16 cellular contexts compared by ENCODE assay signal in genomic region chr13:69292789-69293425, GRCh38.
DNase-seq lines count a peak whose midpoint lies in the region; ATAC-seq and TF ChIP-seq lines count a peak whose summit lies in the region.
"Had no signal": no experiment of that assay in that cellular context is flagged by ENCODE, and none has a peak within 500 bp of the region (broad histone marks: within the 10 kb centered on the region; RNA-seq: fewer than 3 reads in every experiment).

No MANE protein-coding gene starts in this region.

- no peaks in the 10 kb centered on the region for H3K4me1 Mint-ChIP-seq in T-helper 17 cell

- no peaks in the 10 kb centered on the region for H3F3A ChIP-seq in SU-DHL-6 (ENCODE audit: insufficient read depth)

- TF ChIP-seq CTCF in SU-DHL-6 (IDR thresholded peaks at IDR 0.05; ENCODE audit: insufficient read depth, low read length, poor library complexity, severe bottlenecking), result no peak

- H3K36me3 Mint-ChIP-seq in T-helper 17 cell (ENCODE audit: low read depth), result no peaks in the 10 kb centered on the region

- H3K9me3 ChIP-seq in Karpas-422 (ENCODE audit: low read length) (peaks cover 4% of the 10 kb centered on the region), SU-DHL-6 (ENCODE audit: insufficient read depth, low read length) (no peaks in the 10 kb centered on the region), T-helper 17 cell (ENCODE audit: control insufficient read depth, low read length, poor library complexity, severe bottlenecking) (no peaks in the 10 kb centered on the region)
- H3K9me3 ChIP-seq: SJSA1 had no signal

- H3K36me3 ChIP-seq in Karpas-422 (ENCODE audit: insufficient read depth, low read length), result no peaks in the 10 kb centered on the region
- no peaks in the 10 kb centered on the region for H3K36me3 ChIP-seq in SU-DHL-6 (ENCODE audit: low read length)
- H3K36me3 ChIP-seq: SJSA1 had no signal

- H3K27me3 Mint-ChIP-seq in T-helper 17 cell, result no peaks in the 10 kb centered on the region

- no peak overlapping the region for H3K27ac ChIP-seq in Karpas-422 (ENCODE audit: low read length)
- H3K27ac ChIP-seq in SU-DHL-6 (ENCODE audit: low read depth, low read length), result 0 out of 2 replicates have a peak overlapping the region, but pooled peaks have one; percentile 26
- H3K27ac ChIP-seq: SJSA1 had no signal

- no peak overlapping the region for H3K27ac Mint-ChIP-seq in T-helper 17 cell

- no peak overlapping the region for H3K4me2 ChIP-seq in Karpas-422 (ENCODE audit: low read depth, low read length, poor library complexity, severe bottlenecking)
- H3K4me2 ChIP-seq in SU-DHL-6 (ENCODE audit: low read depth, low read length, poor library complexity, severe bottlenecking), result peak overlapping the region; percentile 23

- H3K27me3 ChIP-seq in Karpas-422 (ENCODE audit: low read length) (no peaks in the 10 kb centered on the region), SU-DHL-6 (ENCODE audit: low read length) (no peaks in the 10 kb centered on the region)
- H3K27me3 ChIP-seq: SJSA1 had no signal

- peaks cover 12% of the 10 kb centered on the region; the same call in 1 of the 2 replicates for H3K4me1 ChIP-seq in Karpas-422 (ENCODE audit: low read length)
- H3K4me1 ChIP-seq: SJSA1 had no signal

- H3K9ac ChIP-seq in Karpas-422 (ENCODE audit: low read length) (no peak overlapping the region), SU-DHL-6 (ENCODE audit: low read length) (no peak overlapping the region)

- no peak for ATAC-seq in T-helper 17 cell
- ATAC-seq in HG03342 (IDR thresholded peaks at IDR 0.05; ENCODE audit: unreplicated experiment), result no peak

- peak; percentile 48 for DNase-seq in NK-92 treated with Interleukin-12 subunit alpha and Interleukin-12 subunit beta, amount 100 ng/mL, for 24 hours (lab: John Stamatoyannopoulos, UW)
- DNase-seq in NK-92 (lab: John Stamatoyannopoulos, UW; ENCODE audit: unreplicated experiment) (no peak), Karpas-422 (no peak), T-helper 17 cell (no peak), cerebellum (ENCODE audit: low spot score) (no peak), NCI-H524 treated with DMSO at 0.1 percent for 48 hours (lab: John Stamatoyannopoulos, UW) (no peak)
- DNase-seq: 8988T, C1 segment of cervical spinal cord, IMR-90, NCI-H1930, NCI-H2171, NCI-H446 treated with DMSO at 0.1 percent for 48 hours, NCI-H774 had no signal

- no peak overlapping the region for H3K4me3 Mint-ChIP-seq in T-helper 17 cell

- H3K9me2 ChIP-seq in Karpas-422 (replicated peaks; ENCODE audit: insufficient read depth, low read length) (no peaks in the 10 kb centered on the region), SU-DHL-6 (replicated peaks; ENCODE audit: insufficient read depth, low read length) (no peaks in the 10 kb centered on the region)

- H4K20me1 ChIP-seq in Karpas-422 (ENCODE audit: insufficient read depth, low read depth, low read length) (no peaks in the 10 kb centered on the region), SU-DHL-6 (ENCODE audit: low read depth, low read length) (no peaks in the 10 kb centered on the region)

- H2AFZ ChIP-seq in Karpas-422 (ENCODE audit: low read length), result peak overlapping the region; percentile 87; the same call in 1 of the 2 replicates
- peak overlapping the region; percentile 92 for H2AFZ ChIP-seq in SU-DHL-6 (ENCODE audit: low read depth, low read length, severe bottlenecking)

- H3K4me3 ChIP-seq in Karpas-422 (ENCODE audit: low read length) (no peak overlapping the region), SU-DHL-6 (ENCODE audit: insufficient read depth, low read length, poor library complexity, severe bottlenecking) (peak overlapping the region; percentile 12)
- H3K4me3 ChIP-seq: SJSA1 had no signal

- no peaks in the 10 kb centered on the region for H3K79me2 ChIP-seq in Karpas-422 (ENCODE audit: low read length)
- H3K79me2 ChIP-seq in SU-DHL-6 (ENCODE audit: insufficient read depth, low read length), result no peaks in the 10 kb centered on the region
